8 cellular contexts compared by ENCODE assay signal in genomic region chr5:149265559-149265958, GRCh38. TPM values are rescaled to one million over a fixed set of nuclear protein-coding genes. Genes with fewer than 3 reads are reported as not detected.
DNase-seq lines count a peak whose midpoint lies in the region; ATAC-seq and TF ChIP-seq lines count a peak whose summit lies in the region.

No MANE protein-coding gene starts in this region.

- H3K4me3 Mint-ChIP-seq in activated CD8-positive, alpha-beta T cell treated with anti-CD3 and anti-CD28 coated beads, Interleukin-2, amount 10 ng/mL, durations not matched to agents 7 days and 5 days, result no peak overlapping the region

- H3K36me3 ChIP-seq in esophagus muscularis mucosa, result no peaks in the 10 kb centered on the region
- no peaks in the 10 kb centered on the region for H3K36me3 ChIP-seq in parathyroid adenoma (ENCODE audit: control insufficient read depth, insufficient read depth, low read length)
- H3K36me3 ChIP-seq in neuronal stem cell (replicated peaks in 1 of 2; ENCODE audit: control insufficient read depth in 2 of 2, insufficient read depth in 2 of 2, low read length in 2 of 2), result no peaks in the 10 kb centered on the region

- no peaks in the 10 kb centered on the region for H3K79me1 ChIP-seq in neuronal stem cell (ENCODE audit: low read depth, low read length)

- ATAC-seq in activated CD8-positive, alpha-beta T cell treated with anti-CD3 and anti-CD28 coated beads, Interleukin-2, amount 10 ng/mL, durations not matched to agents 7 days and 5 days, result no peak
- ATAC-seq in GM21786 (IDR thresholded peaks at IDR 0.05; ENCODE audit: unreplicated experiment), result no peak

- H3K27me3 Mint-ChIP-seq in activated CD8-positive, alpha-beta T cell treated with anti-CD3 and anti-CD28 coated beads, Interleukin-2, amount 10 ng/mL, durations not matched to agents 7 days and 5 days (ENCODE audit: low read depth), result peaks cover 16% of the 10 kb centered on the region

- no peak overlapping the region for H2BK120ac ChIP-seq in neuronal stem cell (ENCODE audit: low read depth, low read length)

- no peak overlapping the region for H2BK15ac ChIP-seq in neuronal stem cell (ENCODE audit: low read length)

- 28% methylated on average over 4 of the region's 5 CpGs for WGBS in esophagus muscularis mucosa
- WGBS in neuronal stem cell (ENCODE audit: extremely low coverage in 2 of 2, insufficient read length in 2 of 2, insufficient replicate concordance in 1 of 2), 2 donors, result no CpG with 5 or more reads among the region's 5 CpGs

- H3K4me2 ChIP-seq in parathyroid adenoma (ENCODE audit: low read length) (no peak overlapping the region), neuronal stem cell (ENCODE audit: insufficient read depth, low read length, poor library complexity, severe bottlenecking) (no peak overlapping the region)

- no peak overlapping the region for H4K91ac ChIP-seq in neuronal stem cell (ENCODE audit: low read depth, low read length, poor library complexity)

- H3K4ac ChIP-seq in neuronal stem cell (ENCODE audit: low read length), result no peak overlapping the region

- no peaks in the 10 kb centered on the region for H3K36me3 Mint-ChIP-seq in activated CD8-positive, alpha-beta T cell treated with anti-CD3 and anti-CD28 coated beads, Interleukin-2, amount 10 ng/mL, durations not matched to agents 7 days and 5 days (ENCODE audit: low read depth)

- no peak overlapping the region for H3K23ac ChIP-seq in neuronal stem cell (ENCODE audit: low read depth, low read length, poor library complexity)

- H3K27ac ChIP-seq in esophagus muscularis mucosa (replicated peaks in 1 of 4), result no peak overlapping the region
- peak overlapping the region; percentile 70 for H3K27ac ChIP-seq in parathyroid adenoma
- no peak overlapping the region for H3K27ac ChIP-seq in neuronal stem cell (replicated peaks; ENCODE audit: low read length)

- H3K9me3 ChIP-seq in esophagus muscularis mucosa (peaks cover 0 to 12% (median 9%) of the 10 kb centered on the region in 4 donors), parathyroid adenoma (ENCODE audit: control insufficient read depth, low read length) (no peaks in the 10 kb centered on the region), neuronal stem cell (replicated peaks in 1 of 2; ENCODE audit: control insufficient read depth in 2 of 2, insufficient read depth in 1 of 2, low read depth in 1 of 2, low read length in 2 of 2) (peaks cover 2 to 5% of the 10 kb centered on the region in 2 donors)

- H3K18ac ChIP-seq in neuronal stem cell (ENCODE audit: low read length), result no peak overlapping the region

- TF ChIP-seq POLR2A in esophagus muscularis mucosa (IDR thresholded peaks at IDR 0.05; ENCODE audit: low read depth), result no peak

- no peak overlapping the region for H4K8ac ChIP-seq in neuronal stem cell (ENCODE audit: low read depth, low read length)

- POLR2A ChIA-PET in activated CD8-positive, alpha-beta T cell treated with anti-CD3 and anti-CD28 coated beads, Interleukin-2, amount 10 ng/mL, durations not matched to agents 7 days and 5 days (lab: Charles Lee), result no interaction called here

- no peak overlapping the region for H3K14ac ChIP-seq in neuronal stem cell (ENCODE audit: low read length)

- H3K27me3 ChIP-seq in esophagus muscularis mucosa (peaks cover 0 to 25% (median 0%) of the 10 kb centered on the region in 4 donors), parathyroid adenoma (ENCODE audit: control insufficient read depth, insufficient read depth, low read length) (no peaks in the 10 kb centered on the region), neuronal stem cell (ENCODE audit: control insufficient read depth in 3 of 3, insufficient read depth in 3 of 3, low read depth in 1 of 3, low read length in 3 of 3) (peaks cover 0 to 27% (median 6%) of the 10 kb centered on the region in 3 experiments)

- no peaks in the 10 kb centered on the region for H3K79me2 ChIP-seq in parathyroid adenoma

- TF ChIP-seq CTCF in esophagus muscularis mucosa (IDR thresholded peaks at IDR 0.05), result peak; percentile 37 to 47 (median 38)
- peak; percentile 67 for TF ChIP-seq CTCF in parathyroid adenoma (IDR thresholded peaks at IDR 0.05)

- H3K4me1 Mint-ChIP-seq in activated CD8-positive, alpha-beta T cell treated with anti-CD3 and anti-CD28 coated beads, Interleukin-2, amount 10 ng/mL, durations not matched to agents 7 days and 5 days (ENCODE audit: low read depth), result no peaks in the 10 kb centered on the region

- H3K4me1 ChIP-seq in esophagus muscularis mucosa (peaks cover 0 to 10% (median 0%) of the 10 kb centered on the region in 4 donors), parathyroid adenoma (peaks cover 38% of the 10 kb centered on the region), neuronal stem cell (ENCODE audit: control insufficient read depth in 2 of 2, insufficient read depth in 1 of 2, low read depth in 1 of 2, low read length in 2 of 2) (no peaks in the 10 kb centered on the region)

- intact Hi-C loops in esophagus muscularis mucosa (cut with DNase I), result no loop called here

- H2AFZ ChIP-seq in parathyroid adenoma (no peak overlapping the region), neuronal stem cell (ENCODE audit: low read length) (no peak overlapping the region)

- no peak overlapping the region for H2BK12ac ChIP-seq in neuronal stem cell (ENCODE audit: low read length)

- CTCF ChIA-PET in activated CD8-positive, alpha-beta T cell treated with anti-CD3 and anti-CD28 coated beads, Interleukin-2, amount 10 ng/mL, durations not matched to agents 7 days and 5 days (lab: Charles Lee), result interaction anchor here (0.8 to 1.7 kb wide), 6 partner anchors 11 to 151 kb away, joined by 3 to 5 read pairs (median 3); partner anchors contain the start of gene ABLIM3

- H2BK5ac ChIP-seq in neuronal stem cell (ENCODE audit: low read length), result no peak overlapping the region

- no peak overlapping the region for H3K27ac Mint-ChIP-seq in activated CD8-positive, alpha-beta T cell treated with anti-CD3 and anti-CD28 coated beads, Interleukin-2, amount 10 ng/mL, durations not matched to agents 7 days and 5 days

- no peak for TF ChIP-seq EP300 in esophagus muscularis mucosa (IDR thresholded peaks at IDR 0.05)

- DNase-seq in Daoy (ENCODE audit: low read depth) (peak; percentile 47), MV-4-11 (lab: John Stamatoyannopoulos, UW) (peak; percentile 63), esophagus muscularis mucosa (ENCODE audit: extremely low spot score) (no peak), NCI-H524 treated with DMSO at 0.1 percent for 48 hours (lab: John Stamatoyannopoulos, UW) (no peak), neuronal stem cell (ENCODE audit: low spot score) (no peak)
- DNase-seq in activated CD8-positive, alpha-beta T cell treated with anti-CD3 and anti-CD28 coated beads, Interleukin-2, amount 10 ng/mL, durations not matched to agents 7 days and 5 days, result no peak

- no peaks in the 10 kb centered on the region for H3K9me3 Mint-ChIP-seq in activated CD8-positive, alpha-beta T cell treated with anti-CD3 and anti-CD28 coated beads, Interleukin-2, amount 10 ng/mL, durations not matched to agents 7 days and 5 days (ENCODE audit: insufficient read depth)

- no peak overlapping the region for H3K9ac ChIP-seq in parathyroid adenoma
- no peak overlapping the region for H3K9ac ChIP-seq in neuronal stem cell (ENCODE audit: low read depth, low read length, poor library complexity)

- no peak overlapping the region for H3K4me3 ChIP-seq in esophagus muscularis mucosa
- no peak overlapping the region for H3K4me3 ChIP-seq in parathyroid adenoma (ENCODE audit: low read depth, low read length)
- H3K4me3 ChIP-seq in neuronal stem cell (ENCODE audit: low read length in 2 of 2), result no peak overlapping the region

- H2AK5ac ChIP-seq in neuronal stem cell (ENCODE audit: low read depth, low read length), result no peak overlapping the region

RNA-seq across cellular contexts. Expression of gene AFAP1L1, which starts 6.1 kb away (rescaled TPM):
- 11.7 and 12.8 TPM in 2 replicates for total RNA-seq in Daoy (2014; rRNA removed; shearing (Covaris generic))
- total RNA-seq in esophagus muscularis mucosa, result 10 to 100 TPM in 3 of 4 donors, 1 to 10 TPM in 1; 10.0 to 23.8 (median 16.6) TPM
- total RNA-seq in activated CD8-positive, alpha-beta T cell treated with anti-CD3 and anti-CD28 coated beads, Interleukin-2, amount 10 ng/mL, durations not matched to agents 7 days and 5 days, result not detected
- polyA plus RNA-seq in neuronal stem cell (2013, experiment 1 of 2), result 0.29 TPM
- 0.19 TPM for polyA plus RNA-seq in neuronal stem cell (2013, experiment 2 of 2)

Comparison
In these comparisons a context has a peak if more than half of its experiments do, and no peak if none do; other contexts are left out.
1. DNase-seq: peak in Daoy (single experiment) and MV-4-11 (single experiment); none in esophagus muscularis mucosa (single experiment), activated CD8-positive, alpha-beta T cell treated with anti-CD3 and anti-CD28 coated beads, Interleukin-2, amount 10 ng/mL, durations not matched to agents 7 days and 5 days (single experiment), NCI-H524 treated with DMSO at 0.1 percent for 48 hours (single experiment) and neuronal stem cell (single experiment).
2. RNA of gene AFAP1L1, which starts 6.1 kb away (total RNA-seq): 10.0 to 23.8 TPM in esophagus muscularis mucosa and 11.7 to 12.8 TPM in Daoy; not detected in activated CD8-positive, alpha-beta T cell treated with anti-CD3 and anti-CD28 coated beads, Interleukin-2, amount 10 ng/mL, durations not matched to agents 7 days and 5 days; every median in the first group is over 10 times any median in the second.